ENCODE assay signal across 9 cellular contexts in genomic region chr5:134435525-134435924, GRCh38. TPM values are rescaled to one million over a fixed set of nuclear protein-coding genes. Genes with fewer than 3 reads are reported as not detected.
DNase-seq lines count a peak whose midpoint lies in the region; ATAC-seq and TF ChIP-seq lines count a peak whose summit lies in the region.
"Had no signal": no experiment of that assay in that cellular context is flagged by ENCODE, and none has a peak within 500 bp of the region (broad histone marks: within the 10 kb centered on the region; RNA-seq: fewer than 3 reads in every experiment).

No MANE protein-coding gene starts in this region.

- H3K4me2 ChIP-seq in SK-N-SH (peak overlapping the region; percentile 74; the same call in 1 of the 2 replicates), mammary epithelial cell (ENCODE audit: insufficient read depth, low read depth, low read length) (no peak overlapping the region)

- no peaks in the 10 kb centered on the region for H3K79me2 ChIP-seq in SK-N-SH (ENCODE audit: insufficient read depth)
- no peaks in the 10 kb centered on the region for H3K79me2 ChIP-seq in mammary epithelial cell (ENCODE audit: insufficient read depth, low read length)

- POLR2A ChIA-PET in SK-N-SH (lab: Yijun Ruan, JAX) = no interaction called here

- H4K20me1 ChIP-seq in SK-N-SH (ENCODE audit: insufficient read depth) = no peaks in the 10 kb centered on the region
- H4K20me1 ChIP-seq in mammary epithelial cell (ENCODE audit: insufficient read depth, low read length) = no peaks in the 10 kb centered on the region

- CTCF ChIA-PET in SK-N-SH (lab: Yijun Ruan, JAX) (no interaction called here), mammary epithelial cell (lab: Charles Lee; ENCODE audit: low non-redundant PET) (no interaction called here)

- no peak for ATAC-seq in SK-N-SH treated with all-trans-retinoic acid at 6 μM for 48 hours
- ATAC-seq in GM19463 (IDR thresholded peaks at IDR 0.05; ENCODE audit: unreplicated experiment) = no peak

- H3K4me3 ChIP-seq in SK-N-SH (ENCODE audit: low read depth in 2 of 2, low read length in 1 of 2) = no peak overlapping the region
- no peak overlapping the region for H3K4me3 ChIP-seq in mammary epithelial cell (replicated peaks in 1 of 3; ENCODE audit: insufficient read depth in 1 of 3, low read depth in 2 of 3, low read length in 3 of 3)
- no peak overlapping the region for H3K4me3 ChIP-seq in skeletal muscle cell (ENCODE audit: low read depth, low read length)

- dilution Hi-C loops in mammary epithelial cell (cut with HindIII; ENCODE audit: low sequenced_read_pairs) = no loop called here

- H3K9me2 ChIP-seq in SK-N-SH = no peaks in the 10 kb centered on the region

- H2AFZ ChIP-seq in SK-N-SH (ENCODE audit: low read depth) = no peak overlapping the region
- no peak overlapping the region for H2AFZ ChIP-seq in mammary epithelial cell (ENCODE audit: low read depth, low read length)

- no peak for TF ChIP-seq RAD21 in SK-N-SH (IDR thresholded peaks at IDR 0.05; ENCODE audit: low read length)

- TF ChIP-seq CTCF in SK-N-SH (IDR thresholded peaks at IDR 0.05) = no peak
- no peak for TF ChIP-seq CTCF in mammary epithelial cell (conservative IDR thresholded peaks at IDR 0.05 in 1 of 2, IDR thresholded peaks at IDR 0.05 in 1 of 2; ENCODE audit: extremely low read depth in 1 of 2, insufficient read depth in 1 of 2, low read depth in 1 of 2, low read length in 2 of 2)

- WGBS in SK-N-SH (ENCODE audit: low lambda C conversion rate) = 21% methylated on average over 2 of the region's 2 CpGs
- WGBS in mammary epithelial cell (ENCODE audit: low coverage, missing lambda C conversion rate) = 0% methylated on average over 2 of the region's 2 CpGs

- no peaks in the 10 kb centered on the region for H3K9me3 ChIP-seq in SK-N-SH
- no peaks in the 10 kb centered on the region for H3K9me3 ChIP-seq in mammary epithelial cell (replicated peaks; ENCODE audit: insufficient read depth, low read length)

- in situ Hi-C loops in mammary epithelial cell (cut with MboI; ENCODE audit: low sequenced_read_pairs in 2 of 2) = no loop called here

- H3K4me1 ChIP-seq in SK-N-SH (ENCODE audit: control insufficient read depth in 1 of 2, insufficient read depth in 2 of 2, low read depth in 1 of 2, low read length in 1 of 2) = peaks cover 25 to 36% of the 10 kb centered on the region in 2 experiments; a peak in 3 of 4 replicates
- H3K4me1 ChIP-seq in mammary epithelial cell (ENCODE audit: insufficient read depth, low read length) = peaks cover 54% of the 10 kb centered on the region

- no peaks in the 10 kb centered on the region for H3K27me3 ChIP-seq in SK-N-SH (ENCODE audit: insufficient read depth)
- H3K27me3 ChIP-seq in mammary epithelial cell (ENCODE audit: insufficient read depth, low read length) = no peaks in the 10 kb centered on the region

- H3K36me3 ChIP-seq in SK-N-SH (replicated peaks in 1 of 2; ENCODE audit: control insufficient read depth in 1 of 2, insufficient read depth in 2 of 2, low read length in 1 of 2) (no peaks in the 10 kb centered on the region), mammary epithelial cell (ENCODE audit: insufficient read depth, low read length) (no peaks in the 10 kb centered on the region)

- no peak for DNase-seq in SK-N-SH
- DNase-seq in HK-2 (ENCODE audit: unreplicated experiment) = peak; percentile 34
- DNase-seq in mammary epithelial cell = peak; percentile 96
- peak; percentile 50 for DNase-seq in skeletal muscle cell (ENCODE audit: low read depth)
- DNase-seq in DMS79 treated with DMSO at 0.1 percent for 48 hours (lab: John Stamatoyannopoulos, UW) = no peak
- no peak for DNase-seq in epidermal melanocyte (ENCODE audit: insufficient read length, low spot score)
- DNase-seq: 8988T had no signal

- H3K27ac ChIP-seq in SK-N-SH (ENCODE audit: low read depth in 2 of 2, low read length in 1 of 2) (peak overlapping the region in 1 of 2 experiments; percentile 96; a peak in 2 of 4 replicates), mammary epithelial cell (ENCODE audit: insufficient read depth, low read depth, low read length) (peak overlapping the region; percentile 95)

- H3K9ac ChIP-seq in SK-N-SH = 0 out of 2 replicates have a peak overlapping the region, but pooled peaks have one; percentile 80
- no peak overlapping the region for H3K9ac ChIP-seq in mammary epithelial cell (ENCODE audit: insufficient read depth, low read length)

- peaks cover 45% of the 10 kb centered on the region for H3F3A ChIP-seq in SK-N-SH (replicated peaks; ENCODE audit: insufficient read depth)

- TF ChIP-seq EP300 in SK-N-SH (IDR thresholded peaks at IDR 0.05; ENCODE audit: borderline replicate concordance in 1 of 2, low read depth in 1 of 2, low read length in 1 of 2) = no peak

- intact Hi-C loops in mammary epithelial cell (cut with micrococcal nuclease) = loop anchor here (1.0 to 10.0 kb wide), 5 partner anchors 31 to 472 kb away; partner anchors contain the start of genes PCBD2, PPP2CA and SKP1

- BruUV-seq in mammary epithelial cell (replicated peaks; lab: Mats Ljungman, UMichigan) = no TSS peak

TF ChIP-seq in SK-N-SH, 30 proteins besides CTCF, POLR2A, EP300 and RAD21 (continues in another document):
- TF ChIP-seq MAX (IDR thresholded peaks at IDR 0.05; ENCODE audit: low read depth) (peak; percentile 32; the same call in 1 of the 2 replicates), NRF1 (IDR thresholded peaks at IDR 0.05; ENCODE audit: low read depth, low read length) (no peak), EZH2phosphoT487 (IDR thresholded peaks at IDR 0.05; ENCODE audit: borderline replicate concordance, low read depth) (no peak), RFX5 (IDR thresholded peaks at IDR 0.05; ENCODE audit: low read length) (no peak), TCF12 (IDR thresholded peaks at IDR 0.05) (peak; percentile 60), USF1 (IDR thresholded peaks at IDR 0.05; ENCODE audit: borderline replicate concordance, low read depth) (no peak), RXRA (IDR thresholded peaks at IDR 0.05; ENCODE audit: borderline replicate concordance, low read depth) (no peak), GABPA (IDR thresholded peaks at IDR 0.05; ENCODE audit: low read depth) (no peak), TAF1 (IDR thresholded peaks at IDR 0.05; ENCODE audit: borderline replicate concordance, low read depth, low read length) (no peak), JUND (IDR thresholded peaks at IDR 0.05) (peak; percentile 49; the same call in 1 of the 2 replicates), GATA2 (CRISPR knock-in tag; IDR thresholded peaks at IDR 0.05) (no peak), FOSL2 (IDR thresholded peaks at IDR 0.05; ENCODE audit: borderline replicate concordance, low read depth) (peak; percentile 70), MXI1 (IDR thresholded peaks at IDR 0.05; ENCODE audit: low read depth, low read length) (no peak), RCOR1 (IDR thresholded peaks at IDR 0.05; ENCODE audit: low read length) (no peak), YY1 (IDR thresholded peaks at IDR 0.05; ENCODE audit: low read depth) (no peak)

TF ChIP-seq in SK-N-SH treated with all-trans-retinoic acid at 6 μM for 48 hours, 23 proteins besides CTCF, POLR2A, EP300 and RAD21:
- no peak for TF ChIP-seq ZC3H10 (CRISPR knock-in tag; IDR thresholded peaks at IDR 0.05)
- TF ChIP-seq PPARA (CRISPR knock-in tag; IDR thresholded peaks at IDR 0.05; ENCODE audit: borderline replicate concordance) = no peak
- no peak for TF ChIP-seq PATZ1 (CRISPR knock-in tag; IDR thresholded peaks at IDR 0.05; ENCODE audit: borderline replicate concordance)
- no peak for TF ChIP-seq CREB5 (CRISPR knock-in tag; IDR thresholded peaks at IDR 0.05; ENCODE audit: low read depth)
TF ChIP-seq in SK-N-SH treated with all-trans-retinoic acid at 6 μM for 48 hours: peak in this region for 0.

RNA-seq across cellular contexts. Expression of gene CDKN2AIPNL, which starts 23.8 kb away (rescaled TPM):
- polyA plus RNA-seq in SK-N-SH (2012; rRNA removed) (23.3 and 29.4 TPM in 2 replicates), mammary epithelial cell (17.5 TPM)
- 32.0 and 35.5 TPM in 2 replicates for polyA plus RNA-seq in SK-N-SH (2012; cell fraction: cytosol; rRNA removed)
- polyA plus RNA-seq in SK-N-SH (2012; cell fraction: nucleus; rRNA removed) = 7.2 and 10.1 TPM in 2 replicates
- total RNA-seq in mammary epithelial cell = 10 to 100 TPM; 28.7 to 30.0 TPM
- 4.7 TPM for polyA minus RNA-seq in mammary epithelial cell

Comparison
In these comparisons a context has a peak if more than half of its experiments do, and no peak if none do; other contexts are left out.
1. DNase-seq: peak in HK-2 (single experiment), mammary epithelial cell (single experiment) and skeletal muscle cell (single experiment); none in SK-N-SH (single experiment), DMS79 treated with DMSO at 0.1 percent for 48 hours (single experiment) and epidermal melanocyte (single experiment).